ENCODE assay signal across 29 cellular contexts in the genomic region with DNA sequence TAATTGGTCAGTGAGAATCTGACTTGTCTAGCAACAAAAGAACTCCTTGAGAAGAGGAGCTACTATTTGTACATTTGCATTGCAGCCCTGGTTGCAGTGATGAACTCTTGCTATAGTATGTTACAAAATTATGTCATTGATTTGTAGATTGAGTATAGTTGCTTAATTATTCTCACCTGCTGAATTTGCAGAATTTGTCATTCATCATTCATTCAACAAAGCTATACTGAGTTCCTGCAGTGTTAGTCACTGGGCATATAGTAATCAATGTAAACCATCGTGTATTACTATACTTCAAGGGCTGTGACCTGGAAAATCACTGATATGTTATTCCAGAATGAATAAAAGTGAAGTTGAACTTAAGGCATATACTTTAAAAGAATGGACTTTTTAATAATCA. TPM values are rescaled to one million over a fixed set of nuclear protein-coding genes. Genes with fewer than 3 reads are reported as not detected.
A peak's percentile ranks its signal among the peaks of the same experiment; 100 is the strongest.
DNase-seq lines count a peak whose midpoint lies in the region; ATAC-seq and TF ChIP-seq lines count a peak whose summit lies in the region.
"Had no signal": no experiment of that assay in that cellular context is flagged by ENCODE, and none has a peak within 500 bp of the region (broad histone marks: within the 10 kb centered on the region; RNA-seq: fewer than 3 reads in every experiment).

No MANE protein-coding gene starts in this region.

- in situ Hi-C loops in mammary epithelial cell (cut with MboI; ENCODE audit: low sequenced_read_pairs in 2 of 2): no loop called here

- ATAC-seq in HG03045 (IDR thresholded peaks at IDR 0.05; ENCODE audit: unreplicated experiment): no peak
- no peak for ATAC-seq in GM18502 (IDR thresholded peaks at IDR 0.05; ENCODE audit: poor library complexity, unreplicated experiment)
- ATAC-seq: A549, body of pancreas, HepG2, SK-N-SH treated with all-trans-retinoic acid at 6 μM for 48 hours, T-helper 17 cell had no signal

- no peaks in the 10 kb centered on the region for H3K27me3 ChIP-seq in BLaER1 treated with 17β-estradiol and CSF1 and Interleukin-3, amounts not matched to agents 10 nM and 100 nM
- H3K27me3 ChIP-seq in mammary epithelial cell (ENCODE audit: insufficient read depth, low read length): no peaks in the 10 kb centered on the region
- no peaks in the 10 kb centered on the region for H3K27me3 ChIP-seq in hepatocyte
- H3K27me3 ChIP-seq: body of pancreas, heart left ventricle, testis had no signal

- DNase-seq in HPDE6-E6E7 (ENCODE audit: extremely low spot score) (peak; percentile 11), mammary epithelial cell (peak; percentile 32), hepatocyte (ENCODE audit: low spot score) (no peak), NCI-H1048 (lab: John Stamatoyannopoulos, UW) (no peak), putamen (ENCODE audit: low spot score) (no peak)
- DNase-seq: activated CD4-positive, alpha-beta memory T cell treated with anti-CD3 and anti-CD28 coated beads, Interleukin-2, amount 10 ng/mL, durations not matched to agents 7 days and 5 days; activated CD8-positive, alpha-beta memory T cell treated with anti-CD3 and anti-CD28 coated beads, Interleukin-2, amount 50 U/mL, for 4 hours; activated naive CD4-positive, alpha-beta T cell treated with Interleukin-2 at 50 U/mL for 16 hours; AML-193; body of pancreas; CD4-positive, alpha-beta memory T cell; heart left ventricle; left cardiac atrium; NCI-H1417; NCI-H2029; NCI-H524 treated with DMSO at 0.1 percent for 48 hours; Right ventricle myocardium superior; stimulated activated naive CD4-positive, alpha-beta T cell treated with Interleukin-2 at 50 U/mL for 16 hours; T-helper 17 cell; testis had no signal

- WGBS in mammary epithelial cell (ENCODE audit: low coverage, missing lambda C conversion rate): 0% methylated on average over 1 of the region's 1 CpG
- WGBS in hepatocyte (ENCODE audit: low lambda C conversion rate, missing lambda C conversion rate): 83% methylated on average over 1 of the region's 1 CpG

- H3K9ac ChIP-seq in BLaER1 treated with 17β-estradiol and CSF1 and Interleukin-3, amounts not matched to agents 10 nM and 100 nM: peak overlapping the region in 5 of 11 experiments; percentile 4 to 89 (median 72); a peak in 5 of 22 replicates
- no peak overlapping the region for H3K9ac ChIP-seq in mammary epithelial cell (ENCODE audit: insufficient read depth, low read length)

- no peaks in the 10 kb centered on the region for H4K20me1 ChIP-seq in BLaER1 treated with 17β-estradiol and CSF1 and Interleukin-3, amounts not matched to agents 10 nM and 100 nM
- no peaks in the 10 kb centered on the region for H4K20me1 ChIP-seq in mammary epithelial cell (ENCODE audit: insufficient read depth, low read length)
- no peaks in the 10 kb centered on the region for H4K20me1 ChIP-seq in hepatocyte (ENCODE audit: insufficient read depth, poor library complexity, severe bottlenecking)

- H3K4me2 ChIP-seq in BLaER1 treated with 17β-estradiol and CSF1 and Interleukin-3, amounts not matched to agents 10 nM and 100 nM: peak overlapping the region in 8 of 11 experiments; percentile 51 to 90 (median 70); a peak in 14 of 22 replicates
- H3K4me2 ChIP-seq in mammary epithelial cell (ENCODE audit: insufficient read depth, low read depth, low read length) (peak overlapping the region; percentile 39), hepatocyte (no peak overlapping the region)
- H3K4me2 ChIP-seq: A549 had no signal

- H3K79me2 ChIP-seq in mammary epithelial cell (ENCODE audit: insufficient read depth, low read length) (no peaks in the 10 kb centered on the region), hepatocyte (peaks cover 6% of the 10 kb centered on the region)

- TF ChIP-seq CTCF in mammary epithelial cell (conservative IDR thresholded peaks at IDR 0.05 in 1 of 2, IDR thresholded peaks at IDR 0.05 in 1 of 2; ENCODE audit: extremely low read depth in 1 of 2, insufficient read depth in 1 of 2, low read depth in 1 of 2, low read length in 2 of 2) (no peak), hepatocyte (IDR thresholded peaks at IDR 0.05; ENCODE audit: poor library complexity) (no peak)

- intact Hi-C loops in mammary epithelial cell (cut with micrococcal nuclease): loop anchor here (2.0 kb wide), 1 partner anchor 50 kb away; a partner anchor contains a TSS

- CTCF ChIA-PET in mammary epithelial cell (lab: Charles Lee; ENCODE audit: low non-redundant PET): no interaction called here

- H3K4me1 ChIP-seq in BLaER1 treated with 17β-estradiol and CSF1 and Interleukin-3, amounts not matched to agents 10 nM and 100 nM: peaks cover 17 to 78% (median 64%) of the 10 kb centered on the region in 10 experiments
- peaks cover 51% of the 10 kb centered on the region for H3K4me1 ChIP-seq in mammary epithelial cell (ENCODE audit: insufficient read depth, low read length)
- H3K4me1 ChIP-seq in hepatocyte (ENCODE audit: insufficient read depth): peaks cover 39% of the 10 kb centered on the region

- H3K36me3 ChIP-seq in BLaER1 treated with 17β-estradiol and CSF1 and Interleukin-3, amounts not matched to agents 10 nM and 100 nM: peaks cover 0 to 5% (median 0%) of the 10 kb centered on the region in 11 experiments; a peak in 2 of 22 replicates
- no peaks in the 10 kb centered on the region for H3K36me3 ChIP-seq in mammary epithelial cell (ENCODE audit: insufficient read depth, low read length)
- no peaks in the 10 kb centered on the region for H3K36me3 ChIP-seq in hepatocyte (replicated peaks; ENCODE audit: insufficient read depth, low read depth)

- H2AFZ ChIP-seq in mammary epithelial cell (ENCODE audit: low read depth, low read length) (no peak overlapping the region), hepatocyte (no peak overlapping the region)

- H3K9me2 ChIP-seq in hepatocyte (replicated peaks; ENCODE audit: insufficient read depth): no peaks in the 10 kb centered on the region

- BruUV-seq in mammary epithelial cell (replicated peaks; lab: Mats Ljungman, UMichigan): no TSS peak

- H3K4me3 ChIP-seq in BLaER1 treated with 17β-estradiol and CSF1 and Interleukin-3, amounts not matched to agents 10 nM and 100 nM: no peak overlapping the region
- H3K4me3 ChIP-seq in mammary epithelial cell (replicated peaks in 1 of 3; ENCODE audit: insufficient read depth in 1 of 3, low read depth in 2 of 3, low read length in 3 of 3) (no peak overlapping the region), hepatocyte (no peak overlapping the region)
- H3K4me3 ChIP-seq: A549, body of pancreas, heart left ventricle, skin epidermis, testis had no signal

- dilution Hi-C loops in mammary epithelial cell (cut with HindIII; ENCODE audit: low sequenced_read_pairs): no loop called here

- H3K27ac ChIP-seq in BLaER1 treated with 17β-estradiol and CSF1 and Interleukin-3, amounts not matched to agents 10 nM and 100 nM: peak overlapping the region; percentile 71 to 99 (median 96); a peak in 20 of 22 replicates
- H3K27ac ChIP-seq in mammary epithelial cell (ENCODE audit: insufficient read depth, low read depth, low read length) (peak overlapping the region; percentile 51), hepatocyte (peak overlapping the region; percentile 14)
- H3K27ac ChIP-seq: A549 had no signal

- peaks cover 0 to 22% (median 0%) of the 10 kb centered on the region in 11 experiments; a peak in 8 of 22 replicates for H3K9me3 ChIP-seq in BLaER1 treated with 17β-estradiol and CSF1 and Interleukin-3, amounts not matched to agents 10 nM and 100 nM (replicated peaks in 1 of 11)
- H3K9me3 ChIP-seq in mammary epithelial cell (replicated peaks; ENCODE audit: insufficient read depth, low read length) (no peaks in the 10 kb centered on the region), hepatocyte (ENCODE audit: low read depth) (no peaks in the 10 kb centered on the region)
- H3K9me3 ChIP-seq: A549, body of pancreas, heart left ventricle, testis had no signal

RNA-seq across cellular contexts. Expression of a gene that starts 50.1 kb away (rescaled TPM):
- total RNA-seq in mammary epithelial cell (10 to 100 TPM; 21.7 to 24.2 TPM), hepatocyte (42.3 and 44.1 TPM in 2 replicates)
- polyA plus RNA-seq in mammary epithelial cell (14.3 TPM), hepatocyte (32.3 and 39.6 TPM in 2 replicates)
- polyA minus RNA-seq in mammary epithelial cell: 106 TPM
- total RNA-seq: activated CD4-positive, alpha-beta memory T cell treated with anti-CD3 and anti-CD28 coated beads, Interleukin-2, amount 10 ng/mL, durations not matched to agents 7 days and 5 days; activated T-helper 1 cell treated with anti-CD3 and anti-CD28 coated beads, Interleukin-12 subunit alpha, Interleukin-12 subunit beta, Interleukin-2, Interleukin-4 antibody, amounts not matched to agents 30 ng/mL and 10 ng/mL and 1 ng/mL, durations not matched to agents 14 hours and 24 hours and 36 hours; endothelial cell of umbilical vein; HepG2; T-helper 17 cell had no signal
- polyA plus RNA-seq: A549; CD4-positive, alpha-beta memory T cell had no signal

Comparison
In these comparisons a context has a peak if more than half of its experiments do, and no peak if none do; other contexts are left out.
1. H3K27ac ChIP-seq: peak in every context shown above with its lines; median percentile 96 in BLaER1 treated with 17β-estradiol and CSF1 and Interleukin-3, amounts not matched to agents 10 nM and 100 nM; 51 in mammary epithelial cell; 14 in hepatocyte.
2. DNase-seq: peak in HPDE6-E6E7 (single experiment) and mammary epithelial cell (single experiment); none in hepatocyte (single experiment), NCI-H1048 (single experiment) and putamen (single experiment).